9 cellular contexts compared by ENCODE assay signal in the genomic region with DNA sequence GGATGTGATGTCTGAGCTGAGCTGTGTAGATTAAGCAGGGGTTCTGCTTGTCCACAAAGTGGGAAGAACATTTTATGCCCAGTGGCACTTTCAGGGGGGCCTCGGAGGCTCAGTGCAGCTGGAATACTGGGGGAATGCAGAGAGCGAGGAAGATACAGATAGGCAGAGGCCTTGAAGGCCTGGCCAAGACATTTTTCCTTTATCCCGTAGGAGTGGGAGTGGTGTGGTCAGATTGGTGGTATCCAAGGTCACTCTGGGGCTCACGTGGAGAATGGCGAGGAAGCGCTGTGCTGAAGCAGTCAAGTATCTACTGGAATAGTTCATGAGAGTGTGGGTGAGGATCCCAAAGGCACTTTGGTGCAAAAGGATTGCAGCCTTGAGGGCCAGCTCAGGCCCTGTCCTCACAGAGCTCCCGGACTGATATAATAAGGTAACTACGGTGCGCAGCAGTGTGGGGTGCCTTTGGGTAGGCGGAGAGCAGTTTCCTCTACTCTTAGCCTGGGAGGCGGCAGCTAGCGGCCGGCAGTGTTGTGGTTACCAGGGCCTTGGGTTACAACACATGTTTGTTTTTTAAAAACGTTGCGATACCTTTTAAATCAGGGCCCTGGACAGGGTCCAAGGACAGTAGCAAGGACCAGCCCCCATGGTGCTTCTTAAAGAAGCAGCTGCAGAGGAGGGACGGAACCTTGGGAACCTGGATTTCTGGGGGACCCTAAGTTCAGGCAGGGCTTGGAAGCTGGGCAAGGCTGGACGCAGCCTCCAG. TPM values are rescaled to one million over a fixed set of nuclear protein-coding genes. Genes with fewer than 3 reads are reported as not detected.
DNase-seq lines count a peak whose midpoint lies in the region; ATAC-seq and TF ChIP-seq lines count a peak whose summit lies in the region.
"Had no signal": no experiment of that assay in that cellular context is flagged by ENCODE, and none has a peak within 500 bp of the region (broad histone marks: within the 10 kb centered on the region; RNA-seq: fewer than 3 reads in every experiment).

No MANE protein-coding gene starts in this region.

- H3K36me3 Mint-ChIP-seq in activated T-cell treated with anti-CD3 and anti-CD28 coated beads, Interleukin-2, amount 50 U/mL, for 24 hours (ENCODE audit: low read depth), result no peaks in the 10 kb centered on the region

- H3K36me3 ChIP-seq in BJ (ENCODE audit: control insufficient read depth, insufficient read depth, low read length) (no peaks in the 10 kb centered on the region), left lung (no peaks in the 10 kb centered on the region), mesendoderm (ENCODE audit: control insufficient read depth, insufficient read depth, low read length) (no peaks in the 10 kb centered on the region)
- H3K36me3 ChIP-seq: thoracic aorta had no signal

- H2AK5ac ChIP-seq in mesendoderm (ENCODE audit: low read length), result no peak overlapping the region

- no peak overlapping the region for H3K4ac ChIP-seq in mesendoderm (ENCODE audit: low read depth, low read length)

- H3K27ac Mint-ChIP-seq in activated T-cell treated with anti-CD3 and anti-CD28 coated beads, Interleukin-2, amount 50 U/mL, for 24 hours, result peak overlapping the region; percentile 53

- no peak for TF ChIP-seq CTCF in BJ (IDR thresholded peaks at IDR 0.05; ENCODE audit: insufficient read depth, low read depth, low read length)
- TF ChIP-seq CTCF in left lung (IDR thresholded peaks at IDR 0.05), result no peak

- no peaks in the 10 kb centered on the region for H3K79me1 ChIP-seq in mesendoderm (ENCODE audit: low read length)

- CTCF ChIA-PET in BJ (lab: Yijun Ruan, JAX), result interaction anchor here (0.7 to 2.5 kb wide), 6 partner anchors 11 to 109 kb away, joined by 3 to 12 read pairs (median 3); a partner anchor contains a TSS

- POLR2A ChIA-PET in BJ (lab: Charles Lee), result interaction anchor here (0.6 kb wide), 1 partner anchor 417 kb away, joined by 3 read pairs; no protein-coding TSS in a partner anchor

- H3K4me1 ChIP-seq in left lung (peaks cover 0 to 31% of the 10 kb centered on the region in 2 donors), mesendoderm (ENCODE audit: control insufficient read depth, low read depth, low read length) (no peaks in the 10 kb centered on the region)

- H4K8ac ChIP-seq in mesendoderm (ENCODE audit: low read depth, low read length), result no peak overlapping the region

- no peak overlapping the region for H3K18ac ChIP-seq in mesendoderm (ENCODE audit: low read length)

- H3K4me3 ChIP-seq in BJ (ENCODE audit: low read depth, low read length), result no peak overlapping the region
- H3K4me3 ChIP-seq in left lung, result no peak overlapping the region
- H3K4me3 ChIP-seq in mesendoderm (ENCODE audit: low read length), result no peak overlapping the region
- H3K4me3 ChIP-seq: thoracic aorta had no signal

- no peak overlapping the region for H3K56ac ChIP-seq in mesendoderm (ENCODE audit: low read length)

- no peak overlapping the region for H3K4me3 Mint-ChIP-seq in activated T-cell treated with anti-CD3 and anti-CD28 coated beads, Interleukin-2, amount 50 U/mL, for 24 hours

- intact Hi-C loops in left lung (cut with DNase I), result loop anchor here in 1 of 2 donors (10.0 kb wide), 1 partner anchor 60 kb away; no protein-coding TSS in a partner anchor

- no peaks in the 10 kb centered on the region for H3K9me3 Mint-ChIP-seq in activated T-cell treated with anti-CD3 and anti-CD28 coated beads, Interleukin-2, amount 50 U/mL, for 24 hours

- no peak overlapping the region for H3K9ac ChIP-seq in mesendoderm (ENCODE audit: low read length)

- ATAC-seq in GM19043 (IDR thresholded peaks at IDR 0.05; ENCODE audit: low read depth, unreplicated experiment), result peak; percentile 68
- peak; percentile 69 for ATAC-seq in HG03135 (IDR thresholded peaks at IDR 0.05; ENCODE audit: unreplicated experiment)
- ATAC-seq in left lung, result peak; percentile 97

- H3K27ac ChIP-seq in left lung (peak overlapping the region; percentile 30 to 71), mesendoderm (ENCODE audit: low read depth, low read length) (no peak overlapping the region)
- H3K27ac ChIP-seq: thoracic aorta had no signal

- H3K9me3 ChIP-seq in left lung, result no peaks in the 10 kb centered on the region
- H3K9me3 ChIP-seq: thoracic aorta had no signal

- H2BK15ac ChIP-seq in mesendoderm (replicated peaks; ENCODE audit: low read depth), result no peak overlapping the region

- H4K5ac ChIP-seq in mesendoderm (ENCODE audit: low read length), result no peak overlapping the region

- no peak overlapping the region for H3K4me2 ChIP-seq in mesendoderm (ENCODE audit: low read length)

- DNase-seq in BJ (ENCODE audit: low read depth) (peak; percentile 33), left lung (peak; percentile 79 to 89), NCI-H526 treated with DMSO at 0.1 percent for 48 hours (lab: John Stamatoyannopoulos, UW) (no peak), mesendoderm (no peak), middle frontal gyrus (ENCODE audit: extremely low spot score, low spot score) (no peak)
- no peak for DNase-seq in activated T-cell treated with anti-CD3 and anti-CD28 coated beads, Interleukin-2, amount 50 U/mL, for 24 hours

- H3K27me3 ChIP-seq in BJ (ENCODE audit: control insufficient read depth, insufficient read depth, low read length) (peaks cover 8% of the 10 kb centered on the region), left lung (no peaks in the 10 kb centered on the region), mesendoderm (ENCODE audit: insufficient read depth, low read length, poor library complexity) (no peaks in the 10 kb centered on the region)

- no peak overlapping the region for H3K23ac ChIP-seq in mesendoderm (ENCODE audit: low read length)

- no peak overlapping the region for H2BK120ac ChIP-seq in mesendoderm (ENCODE audit: low read depth, low read length)

- no peak overlapping the region for H2BK5ac ChIP-seq in mesendoderm (ENCODE audit: low read length)

- H3K4me1 Mint-ChIP-seq in activated T-cell treated with anti-CD3 and anti-CD28 coated beads, Interleukin-2, amount 50 U/mL, for 24 hours (ENCODE audit: low read depth), result peaks cover 37% of the 10 kb centered on the region

- no peaks in the 10 kb centered on the region for H3K27me3 Mint-ChIP-seq in activated T-cell treated with anti-CD3 and anti-CD28 coated beads, Interleukin-2, amount 50 U/mL, for 24 hours

- no peaks in the 10 kb centered on the region for H3K79me2 ChIP-seq in mesendoderm (ENCODE audit: control insufficient read depth, insufficient read depth, low read length)

- no CpG with 5 or more reads among the region's 17 CpGs for WGBS in mesendoderm (ENCODE audit: extremely low coverage, insufficient coverage, low lambda C conversion rate)

RNA-seq across cellular contexts. Expression of a gene that starts 10.8 kb away (rescaled TPM):
- 0.93 and 1.0 TPM in 2 replicates for polyA plus RNA-seq in BJ (2011; rRNA removed)
- polyA minus RNA-seq in BJ (2011; rRNA and poly(A)+ RNA removed), result 0.41 and 0.62 TPM in 2 replicates
- 10 to 100 TPM; 34.6 to 66.4 TPM for total RNA-seq in left lung
- 6.4 TPM for polyA plus RNA-seq in mesendoderm (2013, experiment 1 of 2)
- 6.3 TPM for polyA plus RNA-seq in mesendoderm (2013, experiment 2 of 2)

RNA-seq across cellular contexts. Expression of a gene that starts 18.3 kb away (rescaled TPM):
- 11.5 and 12.7 TPM in 2 replicates for polyA plus RNA-seq in BJ (2011; rRNA removed)
- 9.5 and 12.8 TPM in 2 replicates for polyA minus RNA-seq in BJ (2011; rRNA and poly(A)+ RNA removed)
- total RNA-seq in left lung, result 10 to 100 TPM; 66.1 to 70.0 TPM
- 18.3 TPM for polyA plus RNA-seq in mesendoderm (2013, experiment 1 of 2)
- 17.9 TPM for polyA plus RNA-seq in mesendoderm (2013, experiment 2 of 2)

Comparison
In these comparisons a context has a peak if more than half of its experiments do, and no peak if none do; other contexts are left out.
1. DNase-seq: peak in BJ (single experiment) and left lung (2 of 2); none in activated T-cell treated with anti-CD3 and anti-CD28 coated beads, Interleukin-2, amount 50 U/mL, for 24 hours (single experiment), NCI-H526 treated with DMSO at 0.1 percent for 48 hours (single experiment), mesendoderm (single experiment) and middle frontal gyrus (single experiment).
2. Peak in every context shown above with its lines, with median percentiles within 50 percentile points of each other: ATAC-seq.